In genomic region chr10:45358961-45359360, GRCh38 we compare ENCODE assay signal across 12 cellular contexts. TPM values are rescaled to one million over a fixed set of nuclear protein-coding genes. Genes with fewer than 3 reads are reported as not detected.
"Had no signal": no experiment of that assay in that cellular context is flagged by ENCODE, and none has a peak within 500 bp of the region (broad histone marks: within the 10 kb centered on the region; RNA-seq: fewer than 3 reads in every experiment).

No MANE protein-coding gene starts in this region.

RNA-seq across cellular contexts. Expression of gene ALOX5, which starts 15.1 kb away (rescaled TPM):
- total RNA-seq: LHCN-M2, SJSA1 had no signal
- polyA plus RNA-seq: SK-N-SH had no signal

RNA-seq across cellular contexts. Expression of gene OR13A1, which starts 43.6 kb away (rescaled TPM):
- total RNA-seq: activated CD4-positive, alpha-beta memory T cell treated with anti-CD3 and anti-CD28 coated beads for 36 hours; activated naive CD4-positive, alpha-beta T cell treated with anti-CD3 and anti-CD28 coated beads for 36 hours; activated naive CD4-positive, alpha-beta T cell treated with anti-CD3 and anti-CD28 coated beads, Interleukin-2, amount 50 U/mL, for 72 hours; activated T-cell treated with anti-CD3 and anti-CD28 coated beads, Interleukin-2, amount 50 U/mL, for 4 hours; activated T-helper 1 cell treated with anti-CD3 and anti-CD28 coated beads, Interleukin-12 subunit alpha, Interleukin-12 subunit beta, Interleukin-2, Interleukin-4 antibody, amounts not matched to agents 30 ng/mL and 10 ng/mL and 1 ng/mL, durations not matched to agents 14 hours and 24 hours and 36 hours; astrocyte; body of pancreas; cardiac septum; LHCN-M2; Peyer's patch; SJSA1 had no signal
- polyA plus RNA-seq: SK-N-SH had no signal
